In the genomic region with DNA sequence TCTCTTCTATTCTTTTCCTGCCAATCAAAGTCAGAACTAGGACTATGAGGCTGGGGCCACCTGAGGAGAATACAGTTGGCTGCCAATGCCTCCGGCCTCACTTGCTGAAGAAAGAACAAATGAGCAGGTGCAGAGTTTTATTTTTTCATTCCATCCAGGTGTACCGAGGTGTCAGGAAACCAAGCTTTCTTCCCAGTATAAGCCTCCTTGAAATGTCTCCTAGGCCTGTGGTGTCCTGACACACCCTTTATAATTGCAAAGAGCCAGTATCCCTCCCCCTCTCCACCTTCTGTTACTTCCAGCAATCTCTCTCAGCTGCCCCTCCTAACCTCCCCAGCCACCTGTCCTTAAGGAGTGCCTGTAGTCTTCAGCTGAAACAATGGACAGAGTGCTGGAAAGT, we compare ENCODE assay signal across 24 cellular contexts.
DNase-seq lines count a peak whose midpoint lies in the region; ATAC-seq lines count a peak whose summit lies in the region.
"Had no signal": no experiment of that assay in that cellular context is flagged by ENCODE, and none has a peak within 500 bp of the region (broad histone marks: within the 10 kb centered on the region; RNA-seq: fewer than 3 reads in every experiment).

No MANE protein-coding gene starts in this region.

- peaks cover 14 to 36% of the 10 kb centered on the region in 2 donors for H3K36me3 Mint-ChIP-seq in CD4-positive, alpha-beta memory T cell

- ATAC-seq in HG02610 (IDR thresholded peaks at IDR 0.05; ENCODE audit: unreplicated experiment): no peak
- ATAC-seq: A549, HCT116, Panc1, T-cell had no signal

- H3K27ac ChIP-seq in CD4-positive, alpha-beta memory T cell (ENCODE audit: low read depth, low read length): no peak overlapping the region
- H3K27ac ChIP-seq: A549; BLaER1 treated with 17β-estradiol and CSF1 and Interleukin-3, amounts not matched to agents 10 nM and 100 nM; HL-60; RWPE1 had no signal

- POLR2A ChIA-PET in CD4-positive, alpha-beta memory T cell (lab: Charles Lee; ENCODE audit: partially characterized antibody): no interaction called here

- no peaks in the 10 kb centered on the region for H3K9me3 ChIP-seq in CD4-positive, alpha-beta memory T cell (ENCODE audit: control insufficient read depth in 1 of 2, low read length in 2 of 2)
- H3K9me3 ChIP-seq: A549, Caco-2 had no signal

- H3K36me3 ChIP-seq in CD4-positive, alpha-beta memory T cell (ENCODE audit: insufficient read depth, low read length): no peaks in the 10 kb centered on the region

- no peaks in the 10 kb centered on the region for H3K27me3 ChIP-seq in CD4-positive, alpha-beta memory T cell (ENCODE audit: insufficient read depth, low read length)
- H3K27me3 ChIP-seq: BLaER1 treated with 17β-estradiol and CSF1 and Interleukin-3, amounts not matched to agents 10 nM and 100 nM had no signal

- H3K9me3 Mint-ChIP-seq in CD4-positive, alpha-beta memory T cell: peaks cover 0 to 4% (median 0%) of the 10 kb centered on the region in 8 donors
- H3K9me3 Mint-ChIP-seq: CD4-positive, alpha-beta T cell; IgD-negative memory B cell; T-cell had no signal

- H3K4me1 ChIP-seq in CD4-positive, alpha-beta memory T cell (ENCODE audit: insufficient read depth, low read length): no peaks in the 10 kb centered on the region
- H3K4me1 ChIP-seq: A549; BLaER1 treated with 17β-estradiol and CSF1 and Interleukin-3, amounts not matched to agents 10 nM and 100 nM; Caco-2 had no signal

- peak; percentile 35 for DNase-seq in DMS 273 treated with DMSO at 0.1 percent for 48 hours (lab: John Stamatoyannopoulos, UW)
- DNase-seq in NCI-H187 (lab: John Stamatoyannopoulos, UW): peak; percentile 23 to 45
- peak; percentile 88 to 96 for DNase-seq in NCI-H524 (lab: John Stamatoyannopoulos, UW)
- peak; percentile 68 for DNase-seq in cerebellar cortex (ENCODE audit: low spot score)
- DNase-seq in CD4-positive, alpha-beta memory T cell: no peak
- no peak for DNase-seq in activated CD4-positive, CD25-positive, alpha-beta regulatory T cell (lab: John Stamatoyannopoulos, UW)
- DNase-seq: AML-193; Caco-2; CD4-positive, alpha-beta T cell; DMS79 treated with DMSO at 0.1 percent for 48 hours; NCI-H1092 treated with DMSO at 0.1 percent for 48 hours; NCI-H1694; NCI-H345; NCI-H510A treated with DMSO at 0.1 percent for 48 hours; SHP77; T-cell had no signal

- H3K27me3 Mint-ChIP-seq in CD4-positive, alpha-beta memory T cell: no peaks in the 10 kb centered on the region
- H3K27me3 Mint-ChIP-seq: CD4-positive, alpha-beta T cell; T-cell had no signal

- intact Hi-C loops in CD4-positive, alpha-beta memory T cell (cut with micrococcal nuclease): no loop called here

- no peak overlapping the region for H3K4me3 Mint-ChIP-seq in CD4-positive, alpha-beta memory T cell
- H3K4me3 Mint-ChIP-seq: CD4-positive, alpha-beta T cell; IgD-negative memory B cell; T-cell had no signal

- H3K27ac Mint-ChIP-seq in CD4-positive, alpha-beta memory T cell: no peak overlapping the region
- H3K27ac Mint-ChIP-seq: CD4-positive, alpha-beta T cell; IgD-negative memory B cell; T-cell had no signal

- CTCF ChIA-PET in CD4-positive, alpha-beta memory T cell (lab: Charles Lee; ENCODE audit: partially characterized antibody): no interaction called here

- no peak overlapping the region for H3K4me3 ChIP-seq in CD4-positive, alpha-beta memory T cell (ENCODE audit: low read length in 2 of 2)
- H3K4me3 ChIP-seq: A549; BLaER1 treated with 17β-estradiol and CSF1 and Interleukin-3, amounts not matched to agents 10 nM and 100 nM had no signal

- H3K4me1 Mint-ChIP-seq in CD4-positive, alpha-beta memory T cell: peaks cover 0 to 11% (median 2%) of the 10 kb centered on the region in 4 donors
- H3K4me1 Mint-ChIP-seq: IgD-negative memory B cell had no signal

Comparison
In these comparisons a context has a peak if more than half of its experiments do, and no peak if none do; other contexts are left out.
1. DNase-seq: peak in DMS 273 treated with DMSO at 0.1 percent for 48 hours (single experiment), NCI-H187 (2 of 2), NCI-H524 (2 of 2) and cerebellar cortex (single experiment); none in CD4-positive, alpha-beta memory T cell (0 of 5) and activated CD4-positive, CD25-positive, alpha-beta regulatory T cell (0 of 4).